Comparison of ENCODE assay signal across 8 cellular contexts in genomic region chr11:27471588-27472397, GRCh38. TPM values are rescaled to one million over a fixed set of nuclear protein-coding genes. Genes with fewer than 3 reads are reported as not detected.
A peak's percentile ranks its signal among the peaks of the same experiment; 100 is the strongest.
DNase-seq lines count a peak whose midpoint lies in the region; ATAC-seq and TF ChIP-seq lines count a peak whose summit lies in the region.

No MANE protein-coding gene starts in this region.

- H3K4me3 Mint-ChIP-seq in WTC11 = peak overlapping the region; percentile 83
- H3K4me3 Mint-ChIP-seq in endothelial cell (ENCODE audit: unreplicated experiment) = peak overlapping the region; percentile 86

- H3K27ac ChIP-seq in thoracic aorta = peak overlapping the region; percentile 87 to 88

- H3K27me3 Mint-ChIP-seq in WTC11 (ENCODE audit: low read depth) (no peaks in the 10 kb centered on the region), endothelial cell (ENCODE audit: unreplicated experiment) (peaks cover 10% of the 10 kb centered on the region)

- H3K4me1 ChIP-seq in mononuclear cell (ENCODE audit: insufficient read depth, low read length) = peaks cover 11% of the 10 kb centered on the region
- peaks cover 18 to 38% of the 10 kb centered on the region in 2 donors for H3K4me1 ChIP-seq in thoracic aorta (ENCODE audit: control insufficient read depth in 1 of 2, low read depth in 2 of 2)

- H3K4me1 Mint-ChIP-seq in WTC11 (peaks cover 42% of the 10 kb centered on the region), endothelial cell (ENCODE audit: unreplicated experiment) (peaks cover 10% of the 10 kb centered on the region)

- H3K27me3 ChIP-seq in mononuclear cell (ENCODE audit: insufficient read depth, low read length) (peaks cover 16% of the 10 kb centered on the region), thoracic aorta (replicated peaks; ENCODE audit: insufficient read depth) (no peaks in the 10 kb centered on the region)

- TF ChIP-seq CTCF in WTC11 (IDR thresholded peaks at IDR 0.05) = no peak
- no peak for TF ChIP-seq CTCF in endothelial cell (IDR thresholded peaks at IDR 0.05; ENCODE audit: unreplicated experiment)
- no peak for TF ChIP-seq CTCF in thoracic aorta (IDR thresholded peaks at IDR 0.05)

- H3K9me3 ChIP-seq in mononuclear cell (ENCODE audit: low read depth, low read length) (no peaks in the 10 kb centered on the region), thoracic aorta (no peaks in the 10 kb centered on the region)

- ATAC-seq in GM21360 (IDR thresholded peaks at IDR 0.05; ENCODE audit: unreplicated experiment) = peak; percentile 34
- peak; percentile 40 for ATAC-seq in HG03571 (IDR thresholded peaks at IDR 0.05; ENCODE audit: unreplicated experiment)
- peak; percentile 7 for ATAC-seq in WTC11
- ATAC-seq in thoracic aorta (ENCODE audit: insufficient number of reproducible peaks, low FRiP score, low read depth) = peak; percentile 8

- 0 out of 2 replicates have a peak, but pooled peaks cover 3% of the 10 kb centered on the region for H3K9me3 Mint-ChIP-seq in WTC11
- H3K9me3 Mint-ChIP-seq in endothelial cell (ENCODE audit: unreplicated experiment) = no peaks in the 10 kb centered on the region

- peak overlapping the region; percentile 31; the same call in 1 of the 2 replicates for H3K27ac Mint-ChIP-seq in WTC11
- no peak overlapping the region for H3K27ac Mint-ChIP-seq in endothelial cell (ENCODE audit: unreplicated experiment)

- CTCF ChIA-PET in WTC11 (lab: Charles Lee) = interaction anchor here (0.9 to 1.5 kb wide), 11 partner anchors 10 to 288 kb away, joined by 3 to 22 read pairs (median 4); no protein-coding TSS in a partner anchor

- H3K36me3 ChIP-seq in thoracic aorta = no peaks in the 10 kb centered on the region

- H3K4me3 ChIP-seq in mononuclear cell (ENCODE audit: low read length) = peak overlapping the region; percentile 50
- H3K4me3 ChIP-seq in thoracic aorta = peak overlapping the region; percentile 85

- H3K36me3 Mint-ChIP-seq in WTC11 (peaks cover 7% of the 10 kb centered on the region), endothelial cell (ENCODE audit: low read depth, unreplicated experiment) (no peaks in the 10 kb centered on the region)

- peak; percentile 51 for DNase-seq in ELF-1 (ENCODE audit: low read depth, low spot score)
- peak; percentile 48 for DNase-seq in WTC11 (ENCODE audit: low spot score)
- DNase-seq in endothelial cell (ENCODE audit: low spot score) = peak; percentile 47
- DNase-seq in thoracic aorta (ENCODE audit: low spot score) = no peak
- DNase-seq in NCI-H1694 (lab: John Stamatoyannopoulos, UW) = no peak

- POLR2A ChIA-PET in WTC11 (lab: Charles Lee) = interaction anchor here (0.6 to 1.4 kb wide), 5 partner anchors 7 to 98 kb away, joined by 3 to 5 read pairs (median 4); no protein-coding TSS in a partner anchor

TF ChIP-seq in WTC11, 78 proteins besides CTCF, POLR2A, EP300 and RAD21:
- TF ChIP-seq KAT7 (CRISPR knock-in tag; IDR thresholded peaks at IDR 0.05; ENCODE audit: borderline replicate concordance) (peak; percentile 80; the same call in 1 of the 2 replicates), MAX (CRISPR knock-in tag; IDR thresholded peaks at IDR 0.05) (peak; percentile 46; the same call in 1 of the 2 replicates), FOXP4 (CRISPR knock-in tag; IDR thresholded peaks at IDR 0.05) (0 out of 2 replicates have a peak, but pooled peaks have one; percentile 12), CREM (CRISPR knock-in tag; IDR thresholded peaks at IDR 0.05) (0 out of 2 replicates have a peak, but pooled peaks have one; percentile 31), TEAD4 (CRISPR knock-in tag; IDR thresholded peaks at IDR 0.05) (0 out of 2 replicates have a peak, but pooled peaks have one; percentile 35), ATF1 (CRISPR knock-in tag; IDR thresholded peaks at IDR 0.05) (peak; percentile 61; the same call in 1 of the 2 replicates), AR (CRISPR knock-in tag; IDR thresholded peaks at IDR 0.05) (no peak), ERG (CRISPR knock-in tag; IDR thresholded peaks at IDR 0.05) (no peak)

RNA-seq across cellular contexts. Expression of gene LGR4, which starts 0.8 kb away (rescaled TPM):
- total RNA-seq in WTC11 (2021) = 47.8 to 53.8 TPM (median 51.1 TPM) in 3 replicates
- 10.8 TPM for total RNA-seq in endothelial cell (ENCODE audit: unreplicated experiment)
- 2.3 TPM for total RNA-seq in mononuclear cell
- 10 to 100 TPM; 26.4 to 48.6 TPM for total RNA-seq in thoracic aorta

RNA-seq across cellular contexts. Expression of gene LIN7C, which starts 34.8 kb away (rescaled TPM):
- 38.5 to 41.5 TPM (median 39.4 TPM) in 3 replicates for total RNA-seq in WTC11 (2021)
- 17.0 TPM for total RNA-seq in endothelial cell (ENCODE audit: unreplicated experiment)
- 36.6 TPM for total RNA-seq in mononuclear cell
- total RNA-seq in thoracic aorta = 10 to 100 TPM; 26.9 to 51.3 TPM

Comparison
In these comparisons a context has a peak if more than half of its experiments do, and no peak if none do; other contexts are left out.
1. DNase-seq: peak in ELF-1 (single experiment), WTC11 (single experiment) and endothelial cell (single experiment); none in thoracic aorta (single experiment) and NCI-H1694 (single experiment).
2. Peak in every context shown above with its lines, with median percentiles within 50 percentile points of each other: ATAC-seq.